In genomic region chr3:108021533-108021932, GRCh38 we compare ENCODE assay signal across 21 cellular contexts.
"Had no signal": no experiment of that assay in that cellular context is flagged by ENCODE, and none has a peak within 500 bp of the region (broad histone marks: within the 10 kb centered on the region; RNA-seq: fewer than 3 reads in every experiment).

No MANE protein-coding gene starts in this region.

- H3K27me3 ChIP-seq: breast epithelium, gastrocnemius medialis, suprapubic skin, tibial nerve had no signal

- H3K9me3 ChIP-seq: breast epithelium, gastrocnemius medialis, left lung, mucosa of descending colon, suprapubic skin, tibial nerve had no signal

- H3K4me3 ChIP-seq: breast epithelium, gastrocnemius medialis, left lung, mucosa of descending colon, suprapubic skin, tibial nerve had no signal

- ATAC-seq: activated naive CD4-positive, alpha-beta T cell treated with anti-CD3 and anti-CD28 coated beads, Interleukin-2, amount 50 U/mL, for 72 hours; gastrocnemius medialis; natural killer cell treated with Interleukin-12 subunit alpha and Interleukin-12 subunit beta and Interleukin-15 and Interleukin-18, amount 100 ng/mL, for 72 hours had no signal

- H3K36me3 ChIP-seq: breast epithelium, gastrocnemius medialis, left lung, suprapubic skin, tibial nerve had no signal

- H3K4me1 ChIP-seq: breast epithelium, gastrocnemius medialis, left lung, tibial nerve had no signal

- H3K27ac ChIP-seq: breast epithelium, gastrocnemius medialis, left lung, suprapubic skin, tibial nerve had no signal

- DNase-seq: activated CD4-positive, alpha-beta memory T cell treated with anti-CD3 and anti-CD28 coated beads for 36 hours; activated CD4-positive, alpha-beta T cell treated with anti-CD3 and anti-CD28 coated beads, Interleukin-2, amount 10 ng/mL, durations not matched to agents 24 days and 14 days; activated CD4-positive, CD25-positive, alpha-beta regulatory T cell treated with anti-CD3 and anti-CD28 coated beads, Interleukin-2, amount 50 U/mL, for 72 hours; activated naive CD4-positive, alpha-beta T cell; activated T-cell treated with anti-CD3 and anti-CD28 coated beads, Interleukin-2, amount 50 U/mL, for 48 hours; central memory CD4-positive, alpha-beta T cell; gastrocnemius medialis; glutamatergic neuron; posterior cingulate gyrus; right cardiac atrium; stimulated activated CD4-positive, alpha-beta T cell treated with anti-CD3 and anti-CD28 coated beads, Interleukin-15, amount 100 ng/mL, for 24 hours; stimulated activated CD4-positive, alpha-beta T cell treated with anti-CD3 and anti-CD28 coated beads, Interleukin-2, amount 100 ng/mL, for 24 hours; stimulated activated naive CD4-positive, alpha-beta T cell; T-helper 2 cell had no signal
